Comparison of ENCODE assay signal across 10 cellular contexts in genomic region chr11:13315517-13316432, GRCh38. TPM values are rescaled to one million over a fixed set of nuclear protein-coding genes. Genes with fewer than 3 reads are reported as not detected.
DNase-seq lines count a peak whose midpoint lies in the region; ATAC-seq and TF ChIP-seq lines count a peak whose summit lies in the region.
"Had no signal": no experiment of that assay in that cellular context is flagged by ENCODE, and none has a peak within 500 bp of the region (broad histone marks: within the 10 kb centered on the region; RNA-seq: fewer than 3 reads in every experiment).

No MANE protein-coding gene starts in this region.

- no peak overlapping the region for H4K8ac ChIP-seq in IMR-90 (ENCODE audit: low read depth in 2 of 2, low read length in 2 of 2)

- no peaks in the 10 kb centered on the region for H3K9me3 Mint-ChIP-seq in activated CD4-positive, alpha-beta T cell treated with anti-CD3 and anti-CD28 coated beads for 36 hours (ENCODE audit: low read depth)
- no peaks in the 10 kb centered on the region for H3K9me3 Mint-ChIP-seq in activated CD4-positive, alpha-beta T cell treated with anti-CD3 and anti-CD28 coated beads, Interleukin-2, amount 10 ng/mL, durations not matched to agents 7 days and 5 days
- H3K9me3 Mint-ChIP-seq: WTC11 had no signal

- H3K4ac ChIP-seq in IMR-90 (ENCODE audit: low read depth, low read length) = peak overlapping the region; percentile 23; the same call in 1 of the 2 replicates

- no peak for TF ChIP-seq POLR2A in IMR-90 (IDR thresholded peaks at IDR 0.05; ENCODE audit: low read depth, low read length)

- H2BK20ac ChIP-seq in IMR-90 (ENCODE audit: low read depth, low read length) = peak overlapping the region; percentile 16; the same call in 1 of the 2 replicates

- no peak for DNase-seq in activated CD4-positive, alpha-beta T cell treated with anti-CD3 and anti-CD28 coated beads for 36 hours
- DNase-seq in activated CD4-positive, alpha-beta T cell treated with anti-CD3 and anti-CD28 coated beads, Interleukin-2, amount 10 ng/mL, durations not matched to agents 7 days and 5 days = no peak
- DNase-seq in IMR-90 (no peak), fibroblast of mammary gland (ENCODE audit: low read depth) (peak; percentile 67), Kasumi-1 (lab: John Stamatoyannopoulos, UW) (no peak)

- H3K4me3 Mint-ChIP-seq in activated CD4-positive, alpha-beta T cell treated with anti-CD3 and anti-CD28 coated beads for 36 hours = no peak overlapping the region
- no peak overlapping the region for H3K4me3 Mint-ChIP-seq in activated CD4-positive, alpha-beta T cell treated with anti-CD3 and anti-CD28 coated beads, Interleukin-2, amount 10 ng/mL, durations not matched to agents 7 days and 5 days
- H3K4me3 Mint-ChIP-seq: WTC11 had no signal

- in situ Hi-C loops in IMR-90 (cut with MboI; ENCODE audit: low sequenced_read_pairs) = no loop called here

- no TSS peak for BruUV-seq in IMR-90 (replicated peaks; lab: Mats Ljungman, UMichigan)

- H3K27ac Mint-ChIP-seq in activated CD4-positive, alpha-beta T cell treated with anti-CD3 and anti-CD28 coated beads for 36 hours = peak overlapping the region; percentile 11
- H3K27ac Mint-ChIP-seq in activated CD4-positive, alpha-beta T cell treated with anti-CD3 and anti-CD28 coated beads, Interleukin-2, amount 10 ng/mL, durations not matched to agents 7 days and 5 days = no peak overlapping the region
- H3K27ac Mint-ChIP-seq: WTC11 had no signal

- TF ChIP-seq CTCF in IMR-90 (conservative IDR thresholded peaks at IDR 0.05; ENCODE audit: low read depth, low read length) (no peak), fibroblast of mammary gland (conservative IDR thresholded peaks at IDR 0.05; ENCODE audit: control insufficient read depth, insufficient read depth, low read depth, low read length) (no peak)

- H3K18ac ChIP-seq in IMR-90 (ENCODE audit: low read depth, low read length) = no peak overlapping the region

- ATAC-seq in activated CD4-positive, alpha-beta T cell treated with anti-CD3 and anti-CD28 coated beads for 36 hours = no peak
- ATAC-seq in IMR-90 (ENCODE audit: low read depth) (0 out of 2 replicates have a peak, but pooled peaks have one; percentile 24), HG03565 (IDR thresholded peaks at IDR 0.05; ENCODE audit: unreplicated experiment) (no peak), GM21447 (IDR thresholded peaks at IDR 0.05; ENCODE audit: unreplicated experiment) (no peak)
- ATAC-seq: WTC11 had no signal

- peaks cover 14% of the 10 kb centered on the region for H3K36me3 Mint-ChIP-seq in activated CD4-positive, alpha-beta T cell treated with anti-CD3 and anti-CD28 coated beads for 36 hours (ENCODE audit: low read depth)
- peaks cover 27% of the 10 kb centered on the region for H3K36me3 Mint-ChIP-seq in activated CD4-positive, alpha-beta T cell treated with anti-CD3 and anti-CD28 coated beads, Interleukin-2, amount 10 ng/mL, durations not matched to agents 7 days and 5 days (ENCODE audit: low read depth)
- H3K36me3 Mint-ChIP-seq: WTC11 had no signal

- 72% methylated on average over 2 of the region's 11 CpGs; no CpG with 5 or more reads in 1 of the 2 experiments for WGBS in IMR-90 (ENCODE audit: extremely low coverage in 2 of 2, insufficient read length in 1 of 2), 2 experiments

- H4K91ac ChIP-seq in IMR-90 (ENCODE audit: insufficient read depth, low read depth, low read length) = no peak overlapping the region

- no peak overlapping the region for H2AFZ ChIP-seq in IMR-90 (replicated peaks; ENCODE audit: low read length, poor library complexity)
- H2AFZ ChIP-seq: parathyroid adenoma had no signal

- no peak overlapping the region for H2BK15ac ChIP-seq in IMR-90 (ENCODE audit: low read depth, low read length)

- no peak overlapping the region for H3K4me2 ChIP-seq in IMR-90 (ENCODE audit: low read depth, low read length)

- H3K27ac ChIP-seq in IMR-90 (ENCODE audit: insufficient read depth, low read length) (no peak overlapping the region), subcutaneous abdominal adipose tissue (ENCODE audit: low read depth, low read length) (peak overlapping the region; percentile 84)
- H3K27ac ChIP-seq: parathyroid adenoma had no signal

- intact Hi-C loops in activated CD4-positive, alpha-beta T cell treated with anti-CD3 and anti-CD28 coated beads for 36 hours (cut with DNase I, micrococcal nuclease) = no loop called here
- intact Hi-C loops in IMR-90 (cut with micrococcal nuclease) = no loop called here

- no peak overlapping the region; the same call in 1 of the 2 replicates for H3K14ac ChIP-seq in IMR-90 (replicated peaks; ENCODE audit: low read depth, low read length)

- H3K36me3 ChIP-seq in IMR-90 (ENCODE audit: control insufficient read depth, insufficient read depth, low read length) (peaks cover 3% of the 10 kb centered on the region; the same call in 1 of the 2 replicates), subcutaneous abdominal adipose tissue (ENCODE audit: control insufficient read depth in 5 of 5, insufficient read depth in 5 of 5, low read length in 5 of 5) (peaks cover 0 to 19% (median 6%) of the 10 kb centered on the region in 5 donors)

- H3K9ac ChIP-seq in IMR-90 (ENCODE audit: low read depth, low read length) (no peak overlapping the region), subcutaneous abdominal adipose tissue (ENCODE audit: low read length in 5 of 5) (no peak overlapping the region)
- H3K9ac ChIP-seq: parathyroid adenoma had no signal

- no peak overlapping the region for H2AK5ac ChIP-seq in IMR-90 (ENCODE audit: low read depth, low read length)

- H2BK5ac ChIP-seq in IMR-90 (ENCODE audit: low read depth, low read length, poor library complexity, severe bottlenecking) = no peak overlapping the region

- H3K9me1 ChIP-seq in IMR-90 (ENCODE audit: insufficient read depth, low read length) = peaks cover 22% of the 10 kb centered on the region

- CTCF ChIA-PET in activated CD4-positive, alpha-beta T cell treated with anti-CD3 and anti-CD28 coated beads for 36 hours (lab: Charles Lee) = interaction anchor here (2.6 kb wide), 1 partner anchor 19 kb away, joined by 8 read pairs; no protein-coding TSS in a partner anchor
- CTCF ChIA-PET in activated CD4-positive, alpha-beta T cell treated with anti-CD3 and anti-CD28 coated beads, Interleukin-2, amount 10 ng/mL, durations not matched to agents 7 days and 5 days (lab: Charles Lee) = interaction anchor here (0.6 to 1.8 kb wide), 4 partner anchors 12 to 818 kb away, joined by 3 to 4 read pairs (median 3); no protein-coding TSS in a partner anchor
- CTCF ChIA-PET in IMR-90 (lab: Yijun Ruan, JAX) = no interaction called here

- H3K56ac ChIP-seq in IMR-90 (ENCODE audit: extremely low read depth, insufficient read depth, low read length) = no peak overlapping the region

- H3K27me3 ChIP-seq in IMR-90 (ENCODE audit: control insufficient read depth, insufficient read depth, low read length) (no peaks in the 10 kb centered on the region), subcutaneous abdominal adipose tissue (ENCODE audit: control insufficient read depth in 5 of 5, insufficient read depth in 4 of 5, low read length in 5 of 5) (no peaks in the 10 kb centered on the region)

- POLR2A ChIA-PET in activated CD4-positive, alpha-beta T cell treated with anti-CD3 and anti-CD28 coated beads for 36 hours (lab: Charles Lee) = interaction anchor here (0.6 kb wide), 1 partner anchor 12 kb away, joined by 5 read pairs; no protein-coding TSS in a partner anchor
- POLR2A ChIA-PET in activated CD4-positive, alpha-beta T cell treated with anti-CD3 and anti-CD28 coated beads, Interleukin-2, amount 10 ng/mL, durations not matched to agents 7 days and 5 days (lab: Charles Lee) = no interaction called here
- POLR2A ChIA-PET in IMR-90 (lab: Charles Lee; ENCODE audit: unreplicated experiment) = no interaction called here

- dilution Hi-C loops in IMR-90 (cut with HindIII; ENCODE audit: low sequenced_read_pairs, unreplicated experiment) = no loop called here

- H3K4me1 ChIP-seq in IMR-90 (ENCODE audit: control insufficient read depth, insufficient read depth, low read length) (peaks cover 4% of the 10 kb centered on the region), subcutaneous abdominal adipose tissue (ENCODE audit: control insufficient read depth in 5 of 5, insufficient read depth in 5 of 5, low read length in 5 of 5) (peaks cover 2 to 53% (median 50%) of the 10 kb centered on the region in 5 donors)

- H3K23ac ChIP-seq in IMR-90 (ENCODE audit: low read depth, low read length) = peak overlapping the region; percentile 21; the same call in 1 of the 2 replicates

- H4K20me1 ChIP-seq in IMR-90 (ENCODE audit: insufficient read depth, low read length) = peaks cover 18% of the 10 kb centered on the region

- H3K27me3 Mint-ChIP-seq in activated CD4-positive, alpha-beta T cell treated with anti-CD3 and anti-CD28 coated beads for 36 hours = no peaks in the 10 kb centered on the region
- H3K27me3 Mint-ChIP-seq in activated CD4-positive, alpha-beta T cell treated with anti-CD3 and anti-CD28 coated beads, Interleukin-2, amount 10 ng/mL, durations not matched to agents 7 days and 5 days = no peaks in the 10 kb centered on the region

- peaks cover 30 to 64% of the 10 kb centered on the region in 2 experiments for H3K79me1 ChIP-seq in IMR-90 (ENCODE audit: low read depth in 1 of 2, low read length in 2 of 2)

- H2BK120ac ChIP-seq in IMR-90 (ENCODE audit: low read depth, low read length) = no peak overlapping the region

- H3K9me3 ChIP-seq in IMR-90 (ENCODE audit: control insufficient read depth, insufficient read depth, low read length) = no peaks in the 10 kb centered on the region
- no peaks in the 10 kb centered on the region for H3K9me3 ChIP-seq in subcutaneous abdominal adipose tissue (ENCODE audit: control insufficient read depth in 5 of 5, low read length in 5 of 5)

- no peak overlapping the region for H3K4me3 ChIP-seq in IMR-90 (ENCODE audit: insufficient read depth, low read depth, low read length)
- no peak overlapping the region for H3K4me3 ChIP-seq in fibroblast of mammary gland (ENCODE audit: control insufficient read depth, low read depth, low read length)
- H3K4me3 ChIP-seq in subcutaneous abdominal adipose tissue (ENCODE audit: low read depth in 1 of 5, low read length in 5 of 5) = no peak overlapping the region

- TF ChIP-seq RAD21 in IMR-90 (IDR thresholded peaks at IDR 0.05; ENCODE audit: low read length) = no peak

- H2AK9ac ChIP-seq in IMR-90 (replicated peaks; ENCODE audit: low read depth, low read length, poor library complexity) = no peak overlapping the region

- H4K5ac ChIP-seq in IMR-90 (ENCODE audit: low read depth, low read length) = no peak overlapping the region

- H3K4me1 Mint-ChIP-seq in activated CD4-positive, alpha-beta T cell treated with anti-CD3 and anti-CD28 coated beads for 36 hours = peaks cover 78% of the 10 kb centered on the region
- peaks cover 48% of the 10 kb centered on the region for H3K4me1 Mint-ChIP-seq in activated CD4-positive, alpha-beta T cell treated with anti-CD3 and anti-CD28 coated beads, Interleukin-2, amount 10 ng/mL, durations not matched to agents 7 days and 5 days

RNA-seq across cellular contexts. Expression of gene BMAL1, which starts 38.2 kb away (rescaled TPM):
- total RNA-seq in activated CD4-positive, alpha-beta T cell treated with anti-CD3 and anti-CD28 coated beads for 36 hours = 10 to 100 TPM; 18.6 to 20.2 TPM
- total RNA-seq in activated CD4-positive, alpha-beta T cell treated with anti-CD3 and anti-CD28 coated beads, Interleukin-2, amount 10 ng/mL, durations not matched to agents 7 days and 5 days = 10 to 100 TPM; 32.0 to 36.9 TPM
- total RNA-seq in IMR-90 (2012; rRNA removed) = 9.9 and 13.1 TPM in 2 replicates
- 7.5 and 8.8 TPM in 2 replicates for polyA plus RNA-seq in IMR-90 (2012; rRNA removed)
- polyA plus RNA-seq in IMR-90 (2012; cell fraction: cytosol; rRNA removed) = 3.2 and 7.1 TPM in 2 replicates
- polyA plus RNA-seq in IMR-90 (2012; cell fraction: nucleus; rRNA removed; ENCODE audit: low replicate concordance) = 7.6 and 22.8 TPM in 2 replicates
